In genomic region chr19:37982655-37983054, GRCh38 we compare ENCODE assay signal across 18 cellular contexts.
"Had no signal": no experiment of that assay in that cellular context is flagged by ENCODE, and none has a peak within 500 bp of the region (broad histone marks: within the 10 kb centered on the region; RNA-seq: fewer than 3 reads in every experiment).

No MANE protein-coding gene starts in this region.

- H3K4me3 ChIP-seq: esophagus squamous epithelium, heart left ventricle, thoracic aorta, vagina had no signal

- H3K27ac Mint-ChIP-seq: activated naive CD8-positive, alpha-beta T cell; stimulated activated naive CD8-positive, alpha-beta T cell treated with anti-CD3 and anti-CD28 coated beads, Interleukin-15, Interleukin-2, amounts not matched to agents 100 ng/mL and 50 ng/mL, for 24 hours had no signal

- FAIRE-seq: bronchial epithelial cell, islet of Langerhans, TTC549 had no signal

- H3K27ac ChIP-seq: heart left ventricle, thoracic aorta, vagina had no signal

- H3K9me3 Mint-ChIP-seq: stimulated activated naive CD8-positive, alpha-beta T cell treated with anti-CD3 and anti-CD28 coated beads, Interleukin-15, Interleukin-2, amounts not matched to agents 100 ng/mL and 50 ng/mL, for 24 hours had no signal

- H3K4me3 Mint-ChIP-seq: activated naive CD8-positive, alpha-beta T cell; stimulated activated naive CD8-positive, alpha-beta T cell treated with anti-CD3 and anti-CD28 coated beads, Interleukin-15, Interleukin-2, amounts not matched to agents 100 ng/mL and 50 ng/mL, for 24 hours had no signal

- ATAC-seq: activated CD4-positive, CD25-positive, alpha-beta regulatory T cell treated with anti-CD3 and anti-CD28 coated beads, Interleukin-2, amount 50 U/mL, for 24 hours; heart left ventricle; left lobe of liver had no signal

- H3K27me3 ChIP-seq: esophagus squamous epithelium, heart left ventricle, vagina had no signal

- H3K36me3 ChIP-seq: esophagus squamous epithelium, heart left ventricle, thoracic aorta, vagina had no signal

- H3K27me3 Mint-ChIP-seq: activated naive CD8-positive, alpha-beta T cell; stimulated activated naive CD8-positive, alpha-beta T cell treated with anti-CD3 and anti-CD28 coated beads, Interleukin-15, Interleukin-2, amounts not matched to agents 100 ng/mL and 50 ng/mL, for 24 hours had no signal

- DNase-seq: activated CD4-positive, alpha-beta T cell treated with anti-CD3 and anti-CD28 coated beads, Interleukin-2, amount 50 U/mL, for 4 hours; activated gamma-delta T cell; activated T-cell treated with anti-CD3 and anti-CD28 coated beads, Interleukin-2, amount 50 U/mL, for 1 hour; esophagus squamous epithelium; foreskin fibroblast; heart left ventricle; stimulated activated CD4-positive, alpha-beta T cell treated with anti-CD3 and anti-CD28 coated beads, Interleukin-4, amount 100 ng/mL, for 1 hour; stimulated activated CD8-positive, alpha-beta memory T cell treated with anti-CD3 and anti-CD28 coated beads, Interleukin-4, amount 100 ng/mL, for 48 hours; T-helper 2 cell had no signal

- H3K9me3 ChIP-seq: esophagus squamous epithelium, heart left ventricle, thoracic aorta, vagina had no signal
